In genomic region chr1:172323666-172324065, GRCh38 we compare ENCODE assay signal across 1 cellular context.
TF ChIP-seq lines count a peak whose summit lies in the region.

No MANE protein-coding gene starts in this region.

TF ChIP-seq in endothelial cell of umbilical vein, 7 proteins besides CTCF, POLR2A, EP300 and RAD21:
- TF ChIP-seq POLR2AphosphoS5 (IDR thresholded peaks at IDR 0.05; ENCODE audit: insufficient read depth, low read depth, low read length): no peak
- TF ChIP-seq JUN (IDR thresholded peaks at IDR 0.05; ENCODE audit: borderline replicate concordance, insufficient read depth, insufficient read length, low read depth): no peak
- TF ChIP-seq EZH2 (IDR thresholded peaks at IDR 0.05; ENCODE audit: borderline replicate concordance, low read depth, low read length, severe bottlenecking): no peak
- no peak for TF ChIP-seq GATA2 (IDR thresholded peaks at IDR 0.05; ENCODE audit: insufficient read depth, insufficient read length, low read depth, low read length)
- no peak for TF ChIP-seq FOS (IDR thresholded peaks at IDR 0.05; ENCODE audit: borderline replicate concordance, insufficient read depth, low read length)
- TF ChIP-seq MYC (IDR thresholded peaks at IDR 0.05; ENCODE audit: low read depth, low read length): no peak
- TF ChIP-seq, protein P1, sequence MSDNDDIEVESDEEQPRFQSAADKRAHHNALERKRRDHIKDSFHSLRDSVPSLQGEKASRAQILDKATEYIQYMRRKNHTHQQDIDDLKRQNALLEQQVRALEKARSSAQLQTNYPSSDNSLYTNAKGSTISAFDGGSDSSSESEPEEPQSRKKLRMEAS (IDR thresholded peaks at IDR 0.05; ENCODE audit: insufficient read depth, insufficient read length): no peak
